In the genomic region with DNA sequence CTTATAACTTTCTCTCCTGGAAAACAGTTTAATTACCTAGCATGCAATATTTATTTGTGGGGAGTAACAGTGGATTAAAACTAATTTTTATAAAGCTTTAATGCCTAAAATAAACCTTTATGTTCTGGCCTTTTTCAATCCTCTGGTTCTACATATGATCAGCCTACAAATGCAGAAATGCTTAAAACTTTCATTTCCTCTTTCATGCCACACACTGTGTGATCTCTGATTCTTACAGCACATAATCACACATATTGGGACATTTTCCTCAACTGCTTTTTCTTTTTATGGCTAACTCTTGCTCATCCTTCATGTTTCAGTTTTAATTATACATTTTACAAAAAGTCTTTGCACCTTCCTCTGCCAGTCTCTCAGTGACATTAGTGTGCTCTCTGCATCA, we compare ENCODE assay signal across 24 cellular contexts.
"Had no signal": no experiment of that assay in that cellular context is flagged by ENCODE, and none has a peak within 500 bp of the region (broad histone marks: within the 10 kb centered on the region; RNA-seq: fewer than 3 reads in every experiment).

No MANE protein-coding gene starts in this region.

- ATAC-seq: activated CD8-positive, alpha-beta memory T cell treated with anti-CD3 and anti-CD28 coated beads, Interleukin-2, amount 10 ng/mL, durations not matched to agents 7 days and 5 days; activated CD8-positive, alpha-beta T cell treated with anti-CD3 and anti-CD28 coated beads for 36 hours; activated naive CD8-positive, alpha-beta T cell treated with anti-CD3 and anti-CD28 coated beads, Interleukin-2, amount 50 U/mL, for 24 hours; gastroesophageal sphincter; heart left ventricle; left cardiac atrium; natural killer cell; stimulated activated naive B cell treated with anti-CD40 and anti-IgM and Interleukin-4, amounts not matched to agents 10 μg/mL and 1 μg/mL and 100 μg/mL, for 72 hours had no signal

- H3K36me3 Mint-ChIP-seq: activated CD8-positive, alpha-beta memory T cell treated with anti-CD3 and anti-CD28 coated beads, Interleukin-2, amount 10 ng/mL, durations not matched to agents 7 days and 5 days; natural killer cell; stimulated activated naive B cell treated with anti-CD40 and anti-IgM and Interleukin-4, amounts not matched to agents 10 μg/mL and 1 μg/mL and 100 μg/mL, for 72 hours; type B pancreatic cell had no signal

- H3K4me3 ChIP-seq: gastroesophageal sphincter, heart left ventricle, sigmoid colon, smooth muscle cell, testis, vagina had no signal

- H3K4me3 Mint-ChIP-seq: activated CD4-positive, alpha-beta T cell treated with anti-CD3 and anti-CD28 coated beads, Interleukin-2, amount 10 ng/mL, durations not matched to agents 24 days and 14 days; activated CD8-positive, alpha-beta memory T cell treated with anti-CD3 and anti-CD28 coated beads, Interleukin-2, amount 10 ng/mL, durations not matched to agents 7 days and 5 days; activated CD8-positive, alpha-beta T cell treated with anti-CD3 and anti-CD28 coated beads for 36 hours; activated naive CD8-positive, alpha-beta T cell treated with anti-CD3 and anti-CD28 coated beads, Interleukin-2, amount 50 U/mL, for 24 hours; activated T-helper 1 cell treated with anti-CD3 and anti-CD28 coated beads, Interleukin-12 subunit alpha, Interleukin-12 subunit beta, Interleukin-2, Interleukin-4 antibody, amounts not matched to agents 30 ng/mL and 10 ng/mL and 1 ng/mL, durations not matched to agents 14 hours and 24 hours and 36 hours; natural killer cell; stimulated activated naive B cell treated with anti-CD40 and anti-IgM and Interleukin-4, amounts not matched to agents 10 μg/mL and 1 μg/mL and 100 μg/mL, for 72 hours; type B pancreatic cell had no signal

- H3K27me3 Mint-ChIP-seq: activated CD4-positive, alpha-beta T cell treated with anti-CD3 and anti-CD28 coated beads, Interleukin-2, amount 10 ng/mL, durations not matched to agents 24 days and 14 days; activated CD8-positive, alpha-beta memory T cell treated with anti-CD3 and anti-CD28 coated beads, Interleukin-2, amount 10 ng/mL, durations not matched to agents 7 days and 5 days; activated CD8-positive, alpha-beta T cell treated with anti-CD3 and anti-CD28 coated beads for 36 hours; activated naive CD8-positive, alpha-beta T cell treated with anti-CD3 and anti-CD28 coated beads, Interleukin-2, amount 50 U/mL, for 24 hours; stimulated activated naive B cell treated with anti-CD40 and anti-IgM and Interleukin-4, amounts not matched to agents 10 μg/mL and 1 μg/mL and 100 μg/mL, for 72 hours; type B pancreatic cell had no signal

- H3K9me3 Mint-ChIP-seq: activated CD4-positive, alpha-beta T cell treated with anti-CD3 and anti-CD28 coated beads, Interleukin-2, amount 10 ng/mL, durations not matched to agents 24 days and 14 days; stimulated activated naive B cell treated with anti-CD40 and anti-IgM and Interleukin-4, amounts not matched to agents 10 μg/mL and 1 μg/mL and 100 μg/mL, for 72 hours; type B pancreatic cell had no signal

- H3K4me2 ChIP-seq: smooth muscle cell had no signal

- H3K36me3 ChIP-seq: gastroesophageal sphincter, heart left ventricle, sigmoid colon, vagina had no signal

- H3K4me1 Mint-ChIP-seq: activated CD4-positive, alpha-beta T cell treated with anti-CD3 and anti-CD28 coated beads, Interleukin-2, amount 10 ng/mL, durations not matched to agents 24 days and 14 days; activated CD8-positive, alpha-beta memory T cell treated with anti-CD3 and anti-CD28 coated beads, Interleukin-2, amount 10 ng/mL, durations not matched to agents 7 days and 5 days; activated naive CD8-positive, alpha-beta T cell treated with anti-CD3 and anti-CD28 coated beads, Interleukin-2, amount 50 U/mL, for 24 hours; natural killer cell; stimulated activated naive B cell treated with anti-CD40 and anti-IgM and Interleukin-4, amounts not matched to agents 10 μg/mL and 1 μg/mL and 100 μg/mL, for 72 hours had no signal

- H3K27ac Mint-ChIP-seq: activated CD4-positive, alpha-beta T cell treated with anti-CD3 and anti-CD28 coated beads, Interleukin-2, amount 10 ng/mL, durations not matched to agents 24 days and 14 days; activated CD8-positive, alpha-beta memory T cell treated with anti-CD3 and anti-CD28 coated beads, Interleukin-2, amount 10 ng/mL, durations not matched to agents 7 days and 5 days; activated CD8-positive, alpha-beta T cell treated with anti-CD3 and anti-CD28 coated beads for 36 hours; activated naive CD8-positive, alpha-beta T cell treated with anti-CD3 and anti-CD28 coated beads, Interleukin-2, amount 50 U/mL, for 24 hours; activated T-helper 1 cell treated with anti-CD3 and anti-CD28 coated beads, Interleukin-12 subunit alpha, Interleukin-12 subunit beta, Interleukin-2, Interleukin-4 antibody, amounts not matched to agents 30 ng/mL and 10 ng/mL and 1 ng/mL, durations not matched to agents 14 hours and 24 hours and 36 hours; natural killer cell; stimulated activated naive B cell treated with anti-CD40 and anti-IgM and Interleukin-4, amounts not matched to agents 10 μg/mL and 1 μg/mL and 100 μg/mL, for 72 hours; type B pancreatic cell had no signal

- H3K27me3 ChIP-seq: gastroesophageal sphincter, heart left ventricle, sigmoid colon, testis, vagina had no signal

- H3K4me1 ChIP-seq: gastroesophageal sphincter, heart left ventricle, sigmoid colon, testis, vagina had no signal

- H3K27ac ChIP-seq: epithelial cell of prostate, gastroesophageal sphincter, heart left ventricle, sigmoid colon, testis, vagina had no signal

- DNase-seq: activated CD4-positive, alpha-beta T cell treated with anti-CD3 and anti-CD28 coated beads, Interleukin-2, amount 10 ng/mL, durations not matched to agents 24 days and 14 days; activated CD8-positive, alpha-beta memory T cell treated with anti-CD3 and anti-CD28 coated beads, Interleukin-2, amount 10 ng/mL, durations not matched to agents 7 days and 5 days; activated CD8-positive, alpha-beta T cell treated with anti-CD3 and anti-CD28 coated beads for 36 hours; activated gamma-delta T cell; activated naive CD4-positive, alpha-beta T cell treated with anti-CD3 and anti-CD28 coated beads, Interleukin-2, amount 50 U/mL, for 16 hours; activated naive CD8-positive, alpha-beta T cell treated with anti-CD3 and anti-CD28 coated beads, Interleukin-2, amount 50 U/mL, for 24 hours; activated T-cell treated with anti-CD3 and anti-CD28 coated beads for 4 hours; cerebellar nuclear complex; cortex of kidney; heart left ventricle; islet precursor cell; left cardiac atrium; midbrain; natural killer cell; sigmoid colon; stimulated activated CD4-positive, alpha-beta T cell treated with anti-CD3 and anti-CD28 coated beads, Interleukin-15, amount 100 ng/mL, for 24 hours; stimulated activated naive B cell treated with anti-CD40 and anti-IgM and Interleukin-4, amounts not matched to agents 10 μg/mL and 1 μg/mL and 100 μg/mL, for 72 hours; testis had no signal
